In genomic region chr16:85995591-85996461, GRCh38 we compare ENCODE assay signal across 15 cellular contexts.
DNase-seq lines count a peak whose midpoint lies in the region; ATAC-seq, FAIRE-seq and TF ChIP-seq lines count a peak whose summit lies in the region.
"Had no signal": no experiment of that assay in that cellular context is flagged by ENCODE, and none has a peak within 500 bp of the region (broad histone marks: within the 10 kb centered on the region; RNA-seq: fewer than 3 reads in every experiment).

No MANE protein-coding gene starts in this region.

- H3K4me3 Mint-ChIP-seq in central memory CD8-positive, alpha-beta T cell = peak overlapping the region; percentile 45
- H3K4me3 Mint-ChIP-seq in stimulated activated naive CD8-positive, alpha-beta T cell treated with anti-CD3 and anti-CD28 coated beads, Interleukin-15, Interleukin-2, amounts not matched to agents 100 ng/mL and 50 ng/mL, for 24 hours = peak overlapping the region; percentile 35
- H3K4me3 Mint-ChIP-seq: type B pancreatic cell had no signal

- no peaks in the 10 kb centered on the region for H3K27me3 ChIP-seq in colonic mucosa

- FAIRE-seq in kidney (lab: Jason Lieb, UNC) = no peak
- FAIRE-seq: A549 had no signal

- no peaks in the 10 kb centered on the region for H3K9me3 Mint-ChIP-seq in central memory CD8-positive, alpha-beta T cell
- H3K9me3 Mint-ChIP-seq in stimulated activated naive CD8-positive, alpha-beta T cell treated with anti-CD3 and anti-CD28 coated beads, Interleukin-15, Interleukin-2, amounts not matched to agents 100 ng/mL and 50 ng/mL, for 24 hours = no peaks in the 10 kb centered on the region
- H3K9me3 Mint-ChIP-seq: type B pancreatic cell had no signal

- no peak for TF ChIP-seq CTCF in colonic mucosa (IDR thresholded peaks at IDR 0.05)
- no peak for TF ChIP-seq CTCF in kidney (IDR thresholded peaks at IDR 0.05; ENCODE audit: borderline replicate concordance, extremely low read depth, insufficient read depth)

- H3K9ac ChIP-seq in colonic mucosa (ENCODE audit: low read depth in 2 of 2, low read length in 2 of 2) (no peak overlapping the region), kidney (ENCODE audit: low read length in 2 of 2) (no peak overlapping the region)

- H3K4me1 Mint-ChIP-seq in central memory CD8-positive, alpha-beta T cell = peaks cover 7% of the 10 kb centered on the region
- H3K4me1 Mint-ChIP-seq in stimulated activated naive CD8-positive, alpha-beta T cell treated with anti-CD3 and anti-CD28 coated beads, Interleukin-15, Interleukin-2, amounts not matched to agents 100 ng/mL and 50 ng/mL, for 24 hours (ENCODE audit: low read depth) = peaks cover 80% of the 10 kb centered on the region

- H3K4me3 ChIP-seq in colonic mucosa (no peak overlapping the region), kidney (ENCODE audit: low read length in 2 of 2) (no peak overlapping the region)
- H3K4me3 ChIP-seq: A549, smooth muscle cell had no signal

- intact Hi-C loops in colonic mucosa (cut with DNase I) = no loop called here
- intact Hi-C loops in kidney (cut with DNase I) = no loop called here

- H3K4me1 ChIP-seq in colonic mucosa (peaks cover 3% of the 10 kb centered on the region), kidney (ENCODE audit: control insufficient read depth in 1 of 2, insufficient read depth in 1 of 2, low read depth in 1 of 2, low read length in 2 of 2) (peaks cover 4 to 6% of the 10 kb centered on the region in 2 donors)
- H3K4me1 ChIP-seq: A549 had no signal

- no peaks in the 10 kb centered on the region for H3K9me3 ChIP-seq in colonic mucosa
- H3K9me3 ChIP-seq in kidney (ENCODE audit: control insufficient read depth in 1 of 2, low read length in 2 of 2) = no peaks in the 10 kb centered on the region
- H3K9me3 ChIP-seq: A549 had no signal

- H3K27ac Mint-ChIP-seq in central memory CD8-positive, alpha-beta T cell (ENCODE audit: low read depth) = no peak overlapping the region
- peak overlapping the region; percentile 80 for H3K27ac Mint-ChIP-seq in stimulated activated naive CD8-positive, alpha-beta T cell treated with anti-CD3 and anti-CD28 coated beads, Interleukin-15, Interleukin-2, amounts not matched to agents 100 ng/mL and 50 ng/mL, for 24 hours
- H3K27ac Mint-ChIP-seq: type B pancreatic cell had no signal

- H3K36me3 ChIP-seq in colonic mucosa = no peaks in the 10 kb centered on the region
- H3K36me3 ChIP-seq in kidney (ENCODE audit: control insufficient read depth in 1 of 2, insufficient read depth in 2 of 2, low read length in 2 of 2) = no peaks in the 10 kb centered on the region

- H3K27ac ChIP-seq in colonic mucosa (no peak overlapping the region), kidney (ENCODE audit: low read depth in 2 of 2, low read length in 2 of 2) (no peak overlapping the region)
- H3K27ac ChIP-seq: A549 had no signal

- no peak for ATAC-seq in central memory CD8-positive, alpha-beta T cell (replicated peaks; ENCODE audit: extremely low read depth, poor library complexity, severe bottlenecking)
- ATAC-seq in GM19351 (IDR thresholded peaks at IDR 0.05; ENCODE audit: unreplicated experiment) = no peak
- ATAC-seq: A549, Panc1 had no signal

- H3K27me3 Mint-ChIP-seq in central memory CD8-positive, alpha-beta T cell = no peaks in the 10 kb centered on the region
- no peaks in the 10 kb centered on the region for H3K27me3 Mint-ChIP-seq in stimulated activated naive CD8-positive, alpha-beta T cell treated with anti-CD3 and anti-CD28 coated beads, Interleukin-15, Interleukin-2, amounts not matched to agents 100 ng/mL and 50 ng/mL, for 24 hours

- H3K36me3 Mint-ChIP-seq in central memory CD8-positive, alpha-beta T cell (ENCODE audit: insufficient read depth) = no peaks in the 10 kb centered on the region
- no peaks in the 10 kb centered on the region for H3K36me3 Mint-ChIP-seq in stimulated activated naive CD8-positive, alpha-beta T cell treated with anti-CD3 and anti-CD28 coated beads, Interleukin-15, Interleukin-2, amounts not matched to agents 100 ng/mL and 50 ng/mL, for 24 hours (ENCODE audit: low read depth)
- H3K36me3 Mint-ChIP-seq: type B pancreatic cell had no signal

- DNase-seq in activated CD4-positive, alpha-beta T cell treated with anti-CD3 and anti-CD28 coated beads for 48 hours = peak; percentile 70
- DNase-seq in activated CD4-positive, alpha-beta T cell treated with anti-CD3 and anti-CD28 coated beads for 1 hour = no peak
- peak; percentile 62 for DNase-seq in MV-4-11 (lab: John Stamatoyannopoulos, UW)
- DNase-seq in central memory CD8-positive, alpha-beta T cell (ENCODE audit: low spot score in 2 of 2) = no peak
- DNase-seq in colonic mucosa = no peak
- no peak for DNase-seq in kidney
- DNase-seq: foreskin melanocyte, mesendoderm, NCI-H146 had no signal

Comparison
In these comparisons a context has a peak if more than half of its experiments do, and no peak if none do; other contexts are left out.
1. DNase-seq: peak in activated CD4-positive, alpha-beta T cell treated with anti-CD3 and anti-CD28 coated beads for 48 hours (single experiment) and MV-4-11 (single experiment); none in activated CD4-positive, alpha-beta T cell treated with anti-CD3 and anti-CD28 coated beads for 1 hour (single experiment), central memory CD8-positive, alpha-beta T cell (0 of 2), colonic mucosa (single experiment) and kidney (single experiment).